In the genomic region with DNA sequence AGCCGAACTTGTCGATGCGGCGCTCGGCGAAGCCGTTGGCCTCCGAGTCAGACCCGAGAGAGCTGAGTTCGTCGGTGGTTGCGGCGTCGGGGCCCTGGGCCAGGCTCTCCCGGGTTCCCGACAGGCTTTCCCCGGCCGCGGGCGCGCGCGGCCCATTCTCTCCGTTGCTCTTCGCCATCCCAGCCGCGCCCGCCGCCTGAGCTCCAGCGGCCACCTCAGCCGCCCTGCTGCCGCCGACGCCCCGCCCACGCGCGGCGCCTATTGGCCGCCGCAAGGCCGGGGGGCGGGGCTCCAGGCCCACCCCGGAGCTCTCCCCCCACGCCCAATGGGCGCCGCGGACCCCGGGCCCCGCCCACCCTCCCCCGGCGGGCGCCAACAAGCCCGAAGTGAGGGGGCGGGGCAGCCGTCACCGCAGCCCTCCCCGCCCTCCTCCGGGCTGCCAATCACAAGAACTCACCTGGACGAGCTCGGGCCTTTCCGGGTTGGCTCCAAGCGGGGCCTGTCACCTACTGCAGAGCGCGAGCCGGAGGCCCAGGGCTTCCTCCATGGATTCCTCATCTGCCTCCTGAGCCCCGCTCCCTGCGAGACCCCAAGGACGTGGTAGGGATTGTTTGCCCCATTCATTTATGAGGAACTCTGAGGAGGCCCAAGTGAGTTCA, we compare ENCODE assay signal across 8 cellular contexts. TPM values are rescaled to one million over a fixed set of nuclear protein-coding genes. Genes with fewer than 3 reads are reported as not detected.
DNase-seq lines count a peak whose midpoint lies in the region; ATAC-seq and TF ChIP-seq lines count a peak whose summit lies in the region.

A gene with protein sequence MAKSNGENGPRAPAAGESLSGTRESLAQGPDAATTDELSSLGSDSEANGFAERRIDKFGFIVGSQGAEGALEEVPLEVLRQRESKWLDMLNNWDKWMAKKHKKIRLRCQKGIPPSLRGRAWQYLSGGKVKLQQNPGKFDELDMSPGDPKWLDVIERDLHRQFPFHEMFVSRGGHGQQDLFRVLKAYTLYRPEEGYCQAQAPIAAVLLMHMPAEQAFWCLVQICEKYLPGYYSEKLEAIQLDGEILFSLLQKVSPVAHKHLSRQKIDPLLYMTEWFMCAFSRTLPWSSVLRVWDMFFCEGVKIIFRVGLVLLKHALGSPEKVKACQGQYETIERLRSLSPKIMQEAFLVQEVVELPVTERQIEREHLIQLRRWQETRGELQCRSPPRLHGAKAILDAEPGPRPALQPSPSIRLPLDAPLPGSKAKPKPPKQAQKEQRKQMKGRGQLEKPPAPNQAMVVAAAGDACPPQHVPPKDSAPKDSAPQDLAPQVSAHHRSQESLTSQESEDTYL (minus strand): TSS at position 238 of the 659 bp plus-strand sequence. CDS start 60 bp downstream, at position 178.

- H3K36me3 Mint-ChIP-seq in activated CD4-positive, alpha-beta T cell treated with anti-CD3 and anti-CD28 coated beads, Interleukin-2, amount 10 ng/mL, durations not matched to agents 7 days and 5 days (ENCODE audit: low read depth): peaks cover 49% of the 10 kb centered on the region

- TF ChIP-seq CTCF in BJ (IDR thresholded peaks at IDR 0.05; ENCODE audit: insufficient read depth, low read depth, low read length) (no peak), coronary artery (IDR thresholded peaks at IDR 0.05) (no peak)

- DNase-seq in BJ (ENCODE audit: low read depth): no peak
- peak; percentile 29 for DNase-seq in NCI-H524 treated with DMSO at 0.1 percent for 48 hours (lab: John Stamatoyannopoulos, UW)
- DNase-seq in activated CD4-positive, alpha-beta T cell treated with anti-CD3 and anti-CD28 coated beads, Interleukin-2, amount 10 ng/mL, durations not matched to agents 7 days and 5 days: peak; percentile 95
- peak; percentile 91 for DNase-seq in coronary artery (ENCODE audit: low spot score)
- DNase-seq in left colon: peak; percentile 94 to 95
- peak; percentile 88 to 94 for DNase-seq in stimulated activated CD4-positive, alpha-beta T cell treated with anti-CD3 and anti-CD28 coated beads, Interleukin-1b, Interleukin-23, amount 100 ng/mL, for 4 hours (ENCODE audit: low read depth in 2 of 2)

- H3K4me3 ChIP-seq in BJ (ENCODE audit: low read depth, low read length): peak within 1 kb of the TSS; percentile 83
- H3K4me3 ChIP-seq in coronary artery: peak within 1 kb of the TSS; percentile 85

- CTCF ChIA-PET in BJ (lab: Yijun Ruan, JAX): interaction anchor here (8.3 kb wide), 1 partner anchor 40 kb away, joined by 50 read pairs; the partner anchor contains the start of gene CASTOR1
- CTCF ChIA-PET in activated CD4-positive, alpha-beta T cell treated with anti-CD3 and anti-CD28 coated beads, Interleukin-2, amount 10 ng/mL, durations not matched to agents 7 days and 5 days (lab: Charles Lee): interaction anchor here (0.7 to 1.3 kb wide), 7 partner anchors 10 to 64 kb away, joined by 3 to 9 read pairs (median 4); partner anchors contain the start of gene CASTOR1

- H3K9me3 Mint-ChIP-seq in activated CD4-positive, alpha-beta T cell treated with anti-CD3 and anti-CD28 coated beads, Interleukin-2, amount 10 ng/mL, durations not matched to agents 7 days and 5 days: peaks cover 9% of the 10 kb centered on the region

- H3K27me3 Mint-ChIP-seq in activated CD4-positive, alpha-beta T cell treated with anti-CD3 and anti-CD28 coated beads, Interleukin-2, amount 10 ng/mL, durations not matched to agents 7 days and 5 days: no peaks in the 10 kb centered on the region

- H3K36me3 ChIP-seq in BJ (ENCODE audit: control insufficient read depth, insufficient read depth, low read length): no peaks in the 10 kb centered on the region; the same call in 1 of the 2 replicates

- H3K27me3 ChIP-seq in BJ (ENCODE audit: control insufficient read depth, insufficient read depth, low read length): no peaks in the 10 kb centered on the region

- peak; percentile 93 for ATAC-seq in GM19324 (IDR thresholded peaks at IDR 0.05; ENCODE audit: low FRiP score, unreplicated experiment)
- peak; percentile 80 for ATAC-seq in HG03460 (IDR thresholded peaks at IDR 0.05; ENCODE audit: unreplicated experiment)
- ATAC-seq in left colon: peak; percentile 81

- POLR2A ChIA-PET in BJ (lab: Charles Lee): interaction anchor here (0.6 kb wide), 1 partner anchor 47 kb away, joined by 3 read pairs; no protein-coding TSS in a partner anchor
- POLR2A ChIA-PET in activated CD4-positive, alpha-beta T cell treated with anti-CD3 and anti-CD28 coated beads, Interleukin-2, amount 10 ng/mL, durations not matched to agents 7 days and 5 days (lab: Charles Lee): interaction anchor here (0.6 to 1.2 kb wide), 3 partner anchors 21 to 59 kb away, joined by 3 read pairs; no protein-coding TSS in a partner anchor

- peak within 1 kb of the TSS; percentile 90 for H3K27ac Mint-ChIP-seq in activated CD4-positive, alpha-beta T cell treated with anti-CD3 and anti-CD28 coated beads, Interleukin-2, amount 10 ng/mL, durations not matched to agents 7 days and 5 days

- peak within 1 kb of the TSS; percentile 92 to 93 for H3K27ac ChIP-seq in coronary artery

- H3K4me1 Mint-ChIP-seq in activated CD4-positive, alpha-beta T cell treated with anti-CD3 and anti-CD28 coated beads, Interleukin-2, amount 10 ng/mL, durations not matched to agents 7 days and 5 days: peaks cover 45% of the 10 kb centered on the region

- H3K4me3 Mint-ChIP-seq in activated CD4-positive, alpha-beta T cell treated with anti-CD3 and anti-CD28 coated beads, Interleukin-2, amount 10 ng/mL, durations not matched to agents 7 days and 5 days: peak within 1 kb of the TSS; percentile 90

- intact Hi-C loops in left colon (cut with DNase I, micrococcal nuclease): loop anchor here in 1 of 2 donors (2.0 kb wide), 1 partner anchor 38 kb away; the partner anchor contains the start of gene CASTOR1

RNA-seq across cellular contexts. Expression of the gene that starts here (rescaled TPM):
- 13.6 and 22.1 TPM in 2 replicates for polyA plus RNA-seq in BJ (2011; rRNA removed)
- 11.4 and 21.6 TPM in 2 replicates for polyA minus RNA-seq in BJ (2011; rRNA and poly(A)+ RNA removed)
- total RNA-seq in activated CD4-positive, alpha-beta T cell treated with anti-CD3 and anti-CD28 coated beads, Interleukin-2, amount 10 ng/mL, durations not matched to agents 7 days and 5 days: 10 to 100 TPM; 45.5 to 47.6 TPM
- 10 to 100 TPM; 32.0 to 41.2 TPM for total RNA-seq in left colon
